8 cellular contexts compared by ENCODE assay signal in genomic region chr2:134918518-134919359, GRCh38. TPM values are rescaled to one million over a fixed set of nuclear protein-coding genes. Genes with fewer than 3 reads are reported as not detected.
DNase-seq lines count a peak whose midpoint lies in the region; ATAC-seq and TF ChIP-seq lines count a peak whose summit lies in the region.

CCNT2 (plus strand) TSS chr2:134918822; CDS start chr2:134918855, 33 bp downstream.

- TF ChIP-seq CTCF in A673 (conservative IDR thresholded peaks at IDR 0.05; ENCODE audit: low read depth, low read length) (no peak), VCaP (conservative IDR thresholded peaks at IDR 0.05) (no peak), breast epithelium (IDR thresholded peaks at IDR 0.05) (no peak)

- H3K27ac ChIP-seq in A673 (ENCODE audit: low read depth, low read length, poor library complexity, severe bottlenecking) (peak within 1 kb of the TSS; percentile 98), VCaP (peak within 1 kb of the TSS; percentile 97), breast epithelium (peak within 1 kb of the TSS; percentile 99), iPS-18a (ENCODE audit: low read length) (peak within 1 kb of the TSS; percentile 96)

- intact Hi-C loops in A673 (cut with micrococcal nuclease; ENCODE audit: unreplicated experiment): no loop called here
- intact Hi-C loops in breast epithelium (cut with DNase I; ENCODE audit: low total_unique reads): no loop called here

- peak; percentile 79 for ATAC-seq in GM18870 (IDR thresholded peaks at IDR 0.05; ENCODE audit: unreplicated experiment)
- ATAC-seq in HG03135 (IDR thresholded peaks at IDR 0.05; ENCODE audit: unreplicated experiment): peak; percentile 83

- peak within 1 kb of the TSS; percentile 99 for H3K4me3 ChIP-seq in A673 (ENCODE audit: low read depth, low read length, poor library complexity, severe bottlenecking)
- peak within 1 kb of the TSS; percentile 96 to 97 (median 96) for H3K4me3 ChIP-seq in breast epithelium
- H3K4me3 ChIP-seq in iPS-18a (ENCODE audit: low read length): peak within 1 kb of the TSS; percentile 100
- H3K4me3 ChIP-seq in skeletal muscle satellite cell (ENCODE audit: low read length): peak within 1 kb of the TSS; percentile 85

- H3K36me3 ChIP-seq in A673 (ENCODE audit: insufficient read depth, low read length, poor library complexity, severe bottlenecking) (no peaks in the 10 kb centered on the region), breast epithelium (no peaks in the 10 kb centered on the region), iPS-18a (ENCODE audit: control insufficient read depth, low read depth, low read length) (peaks cover 4% of the 10 kb centered on the region), skeletal muscle satellite cell (ENCODE audit: insufficient read depth, low read length) (no peaks in the 10 kb centered on the region)

- BruUV-seq in A673 (replicated peaks; lab: Mats Ljungman, UMichigan): TSS peak; percentile 56

- H3K4me1 ChIP-seq in A673 (ENCODE audit: insufficient read depth, low read length, poor library complexity, severe bottlenecking) (peaks cover 23% of the 10 kb centered on the region), breast epithelium (peaks cover 0 to 19% of the 10 kb centered on the region in 2 donors), iPS-18a (ENCODE audit: control insufficient read depth, low read depth, low read length) (peaks cover 8% of the 10 kb centered on the region), skeletal muscle satellite cell (ENCODE audit: control insufficient read depth, insufficient read depth, low read length) (peaks cover 10% of the 10 kb centered on the region)

- POLR2A ChIA-PET in A673 (lab: Charles Lee; ENCODE audit: low non-redundant PET): interaction anchor here (0.9 kb wide), 1 partner anchor 9 kb away, joined by 3 read pairs; no protein-coding TSS in a partner anchor

- TF ChIP-seq POLR2A in breast epithelium (IDR thresholded peaks at IDR 0.05): peak; percentile 51

- H3K9ac ChIP-seq in iPS-18a (ENCODE audit: low read length) (peak within 1 kb of the TSS; percentile 99), skeletal muscle satellite cell (ENCODE audit: low read depth, low read length) (peak within 1 kb of the TSS; percentile 98)

- H3K9me3 ChIP-seq in A673 (ENCODE audit: low read depth, low read length, poor library complexity, severe bottlenecking) (no peaks in the 10 kb centered on the region), breast epithelium (no peaks in the 10 kb centered on the region), iPS-18a (ENCODE audit: control insufficient read depth, low read depth, low read length) (no peaks in the 10 kb centered on the region), skeletal muscle satellite cell (replicated peaks; ENCODE audit: low read length) (no peaks in the 10 kb centered on the region)

- peak within 1 kb of the TSS; percentile 85 for H3K4me2 ChIP-seq in skeletal muscle satellite cell (ENCODE audit: low read length)

- H3K27me3 ChIP-seq in A673 (replicated peaks; ENCODE audit: insufficient read depth, low read depth, low read length, poor library complexity) (no peaks in the 10 kb centered on the region), breast epithelium (no peaks in the 10 kb centered on the region), iPS-18a (ENCODE audit: control insufficient read depth, insufficient read depth, low read length) (no peaks in the 10 kb centered on the region), skeletal muscle satellite cell (ENCODE audit: control insufficient read depth, insufficient read depth, low read length) (no peaks in the 10 kb centered on the region)

- CTCF ChIA-PET in A673 (lab: Charles Lee): no interaction called here

- peak; percentile 100 for DNase-seq in A673 (ENCODE audit: low spot score)
- DNase-seq in NCI-H2196 treated with DMSO at 0.1 percent for 48 hours (lab: John Stamatoyannopoulos, UW; ENCODE audit: unreplicated experiment): peak; percentile 99
- DNase-seq in breast epithelium (ENCODE audit: low spot score in 2 of 2): peak; percentile 98 to 99

RNA-seq across cellular contexts. Expression of gene CCNT2, which starts in this region (rescaled TPM):
- 41.7 and 43.0 TPM in 2 replicates for total RNA-seq in A673 (2021)
- 10 to 100 TPM; 35.8 to 62.8 (median 40.3) TPM for total RNA-seq in breast epithelium
- total RNA-seq in skeletal muscle satellite cell (2012; rRNA removed): 19.2 and 22.6 TPM in 2 replicates

Comparison
In these comparisons a context has a peak if more than half of its experiments do, and no peak if none do; other contexts are left out.
1. Peak in every context shown above with its lines: DNase-seq, ATAC-seq, H3K4me3 ChIP-seq and H3K27ac ChIP-seq.